Comparison of ENCODE assay signal across 1 cellular context in genomic region chr1:27505420-27505680, GRCh38.
A peak's percentile ranks its signal among the peaks of the same experiment; 100 is the strongest.
TF ChIP-seq lines count a peak whose summit lies in the region.

No MANE protein-coding gene starts in this region.

TF ChIP-seq in K562, 482 proteins besides CTCF, POLR2A, EP300 and RAD21 (continued from another document):
- no peak for TF ChIP-seq RBM14 (IDR thresholded peaks at IDR 0.05; ENCODE audit: borderline replicate concordance, insufficient read depth, low read depth, low read length)
- no peak for TF ChIP-seq FOXJ3 (CRISPR knock-in tag; IDR thresholded peaks at IDR 0.05)
- TF ChIP-seq THRB (CRISPR knock-in tag; conservative IDR thresholded peaks at IDR 0.05), result no peak
- TF ChIP-seq CTBP1 (IDR thresholded peaks at IDR 0.05; ENCODE audit: borderline replicate concordance), result no peak
- TF ChIP-seq MITF (IDR thresholded peaks at IDR 0.05), result no peak
- TF ChIP-seq ZNF24 (IDR thresholded peaks at IDR 0.05), result peak; percentile 67; the same call in 1 of the 2 replicates
- no peak for TF ChIP-seq BRCA1 (IDR thresholded peaks at IDR 0.05)
- TF ChIP-seq BRCA1 (CRISPR knock-in tag; IDR thresholded peaks at IDR 0.05), result no peak
- no peak for TF ChIP-seq BRF1 (IDR thresholded peaks at IDR 0.05; ENCODE audit: borderline replicate concordance, extremely low read depth, insufficient read length)
- no peak for TF ChIP-seq MCM2 (IDR thresholded peaks at IDR 0.05; ENCODE audit: low read depth)
- no peak for TF ChIP-seq GABPB2 (CRISPR knock-in tag; conservative IDR thresholded peaks at IDR 0.05)
- TF ChIP-seq SRSF3 (IDR thresholded peaks at IDR 0.05; ENCODE audit: insufficient read depth, low read length), result no peak
- TF ChIP-seq NR4A1 (CRISPR knock-in tag; IDR thresholded peaks at IDR 0.05), result no peak
- no peak for TF ChIP-seq NR4A1 (tag; IDR thresholded peaks at IDR 0.05)
- peak; percentile 4 for TF ChIP-seq RBM25 (IDR thresholded peaks at IDR 0.05; ENCODE audit: low read depth, low read length, severe bottlenecking)
